In genomic region chr3:138234401-138235179, GRCh38 we compare ENCODE assay signal across 2 cellular contexts.
TF ChIP-seq lines count a peak whose summit lies in the region.

No MANE protein-coding gene starts in this region.

TF ChIP-seq in SK-N-SH, 30 proteins besides CTCF, POLR2A, EP300 and RAD21 (continued from another document):
- TF ChIP-seq ZBTB33 (IDR thresholded peaks at IDR 0.05; ENCODE audit: borderline replicate concordance, low read depth) (no peak), FOSL2 (IDR thresholded peaks at IDR 0.05; ENCODE audit: borderline replicate concordance, low read depth) (peak; percentile 15; the same call in 1 of the 2 replicates), NRF1 (IDR thresholded peaks at IDR 0.05; ENCODE audit: low read depth, low read length) (no peak)

TF ChIP-seq in SK-N-SH treated with all-trans-retinoic acid at 6 μM for 48 hours, 23 proteins besides CTCF, POLR2A, EP300 and RAD21 (continued from another document):
- no peak for TF ChIP-seq TSHZ2 (CRISPR knock-in tag; IDR thresholded peaks at IDR 0.05)
- TF ChIP-seq GLIS3 (CRISPR knock-in tag; IDR thresholded peaks at IDR 0.05), result no peak
- TF ChIP-seq ISL1 (CRISPR knock-in tag; IDR thresholded peaks at IDR 0.05), result no peak
- TF ChIP-seq ZNF565 (CRISPR knock-in tag; conservative IDR thresholded peaks at IDR 0.05; ENCODE audit: low read depth), result no peak
